Comparison of ENCODE assay signal across 8 cellular contexts in genomic region chr1:5994713-5995621, GRCh38. TPM values are rescaled to one million over a fixed set of nuclear protein-coding genes. Genes with fewer than 3 reads are reported as not detected.
DNase-seq lines count a peak whose midpoint lies in the region; ATAC-seq lines count a peak whose summit lies in the region.

No MANE protein-coding gene starts in this region.

- H3K36me3 ChIP-seq in naive thymus-derived CD4-positive, alpha-beta T cell (ENCODE audit: control insufficient read depth in 2 of 3, insufficient read depth in 3 of 3, low read length in 3 of 3) = peaks cover 0 to 14% (median 0%) of the 10 kb centered on the region in 3 experiments

- H3K4me3 ChIP-seq in naive thymus-derived CD4-positive, alpha-beta T cell (ENCODE audit: low read length) = peak overlapping the region; percentile 88

- no peaks in the 10 kb centered on the region for H3K9me3 ChIP-seq in naive thymus-derived CD4-positive, alpha-beta T cell (ENCODE audit: control insufficient read depth in 2 of 3, low read length in 3 of 3)

- peak overlapping the region; percentile 88 to 97 (median 95) for H3K27ac Mint-ChIP-seq in naive thymus-derived CD4-positive, alpha-beta T cell

- peaks cover 29 to 57% (median 48%) of the 10 kb centered on the region in 7 donors for H3K4me1 Mint-ChIP-seq in naive thymus-derived CD4-positive, alpha-beta T cell

- CTCF ChIA-PET in naive thymus-derived CD4-positive, alpha-beta T cell (lab: Charles Lee) = interaction anchor here (1.0 kb wide), 1 partner anchor 27 kb away, joined by 4 read pairs; no protein-coding TSS in a partner anchor

- POLR2A ChIA-PET in naive thymus-derived CD4-positive, alpha-beta T cell (lab: Charles Lee) = interaction anchor here (0.6 to 4.2 kb wide), 4 partner anchors 8 to 204 kb away, joined by 3 to 67 read pairs (median 4); no protein-coding TSS in a partner anchor

- intact Hi-C loops in Right ventricle myocardium superior (cut with DNase I) = no loop called here
- intact Hi-C loops in left cardiac atrium (cut with DNase I) = no loop called here
- intact Hi-C loops in naive thymus-derived CD4-positive, alpha-beta T cell (cut with micrococcal nuclease) = loop anchor here (5.0 kb wide), 2 partner anchors 397 to 607 kb away; partner anchors contain the start of genes KLHL21 (in 2 of the 2) and ACOT7 (in 1 of the 2)

- H3K27me3 ChIP-seq in naive thymus-derived CD4-positive, alpha-beta T cell (ENCODE audit: control insufficient read depth in 2 of 2, insufficient read depth in 2 of 2, low read length in 2 of 2) = no peaks in the 10 kb centered on the region

- peaks cover 23 to 32% of the 10 kb centered on the region in 2 donors for H3K4me1 ChIP-seq in naive thymus-derived CD4-positive, alpha-beta T cell (ENCODE audit: control insufficient read depth in 2 of 2, insufficient read depth in 2 of 2, low read length in 2 of 2)

- peaks cover 0 to 11% (median 0%) of the 10 kb centered on the region in 5 donors for H3K36me3 Mint-ChIP-seq in naive thymus-derived CD4-positive, alpha-beta T cell

- H3K27me3 Mint-ChIP-seq in naive thymus-derived CD4-positive, alpha-beta T cell = peaks cover 0 to 2% (median 0%) of the 10 kb centered on the region in 5 donors

- H3K9me3 Mint-ChIP-seq in naive thymus-derived CD4-positive, alpha-beta T cell = peaks cover 0 to 4% (median 0%) of the 10 kb centered on the region in 11 donors

- ATAC-seq in Right ventricle myocardium superior (ENCODE audit: poor library complexity) (no peak), left cardiac atrium (no peak), HG03097 (IDR thresholded peaks at IDR 0.05; ENCODE audit: low FRiP score, unreplicated experiment) (no peak), GM21529 (IDR thresholded peaks at IDR 0.05; ENCODE audit: unreplicated experiment) (no peak)
- peak; percentile 37 for ATAC-seq in naive thymus-derived CD4-positive, alpha-beta T cell

- DNase-seq in Right ventricle myocardium superior (peak; percentile 43), left cardiac atrium (no peak), NCI-H2227 (lab: John Stamatoyannopoulos, UW; ENCODE audit: unreplicated experiment) (no peak), cerebellar nuclear complex (lab: John Stamatoyannopoulos, UW) (no peak)
- DNase-seq in activated effector memory CD4-positive, alpha-beta T cell treated with Interleukin-2 at 50 U/mL for 16 hours = peak; percentile 66
- DNase-seq in naive thymus-derived CD4-positive, alpha-beta T cell = peak in 8 of 9 donors; percentile 52 to 80 (median 73)

- peak overlapping the region; percentile 65 for H3K27ac ChIP-seq in naive thymus-derived CD4-positive, alpha-beta T cell (ENCODE audit: low read depth, low read length)

- peak overlapping the region; percentile 88 to 100 (median 96) for H3K4me3 Mint-ChIP-seq in naive thymus-derived CD4-positive, alpha-beta T cell

RNA-seq across cellular contexts. Expression of gene NPHP4, which starts 2.7 kb away (rescaled TPM):
- total RNA-seq in Right ventricle myocardium superior (4.3 TPM), left cardiac atrium (1 to 10 TPM; 5.1 to 7.3 TPM)
- total RNA-seq in naive thymus-derived CD4-positive, alpha-beta T cell = 10 to 100 TPM in 3 of 5 experiments, 1 to 10 TPM in 2; 9.0 to 20.6 (median 11.1) TPM
- 1 to 10 TPM in 1 of 2 donors, under 1 TPM in 1; 0.40 to 2.7 TPM for polyA plus RNA-seq in naive thymus-derived CD4-positive, alpha-beta T cell

RNA-seq across cellular contexts. Expression of gene KCNAB2, which starts 50.7 kb away (rescaled TPM):
- total RNA-seq in Right ventricle myocardium superior = 21.2 TPM
- 10 to 100 TPM; 13.2 to 14.7 TPM for total RNA-seq in left cardiac atrium
- 100 to 1,000 TPM; 176 to 310 (median 188) TPM for total RNA-seq in naive thymus-derived CD4-positive, alpha-beta T cell
- polyA plus RNA-seq in naive thymus-derived CD4-positive, alpha-beta T cell = 10 to 100 TPM; 16.8 to 33.6 TPM

Comparison
In these comparisons a context has a peak if more than half of its experiments do, and no peak if none do; other contexts are left out.
1. DNase-seq: peak in Right ventricle myocardium superior (single experiment), activated effector memory CD4-positive, alpha-beta T cell treated with Interleukin-2 at 50 U/mL for 16 hours (single experiment) and naive thymus-derived CD4-positive, alpha-beta T cell (8 of 9); none in left cardiac atrium (single experiment), NCI-H2227 (single experiment) and cerebellar nuclear complex (0 of 2).
2. intact Hi-C loops: an anchor here in naive thymus-derived CD4-positive, alpha-beta T cell (5.0 kb wide); none called in Right ventricle myocardium superior and left cardiac atrium.